10 cellular contexts compared by ENCODE assay signal in the genomic region with DNA sequence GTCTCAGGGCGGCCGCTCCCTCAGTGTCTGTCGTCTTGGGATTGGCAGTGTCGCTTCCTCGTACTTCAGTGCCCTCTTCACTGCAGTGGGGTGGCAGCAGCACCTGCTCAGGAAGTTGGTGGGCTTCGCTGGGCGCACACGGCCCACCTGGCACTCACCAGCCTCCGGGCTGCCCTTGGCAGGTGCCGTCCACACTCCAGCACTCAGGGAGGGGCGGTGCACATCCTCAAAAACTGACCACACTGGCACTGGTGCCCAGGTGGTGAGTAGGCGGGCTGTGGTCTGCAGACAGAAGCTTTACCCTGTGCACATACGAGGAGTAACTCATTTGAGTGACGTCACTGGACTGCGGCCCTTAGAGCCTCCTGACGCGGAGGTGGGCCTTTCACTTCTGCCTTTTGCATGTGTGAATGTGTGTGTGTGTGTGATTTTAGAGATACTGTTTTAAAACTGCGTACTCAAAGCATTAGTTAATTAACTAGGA.
DNase-seq lines count a peak whose midpoint lies in the region; ATAC-seq and TF ChIP-seq lines count a peak whose summit lies in the region.
"Had no signal": no experiment of that assay in that cellular context is flagged by ENCODE, and none has a peak within 500 bp of the region (broad histone marks: within the 10 kb centered on the region; RNA-seq: fewer than 3 reads in every experiment).

No MANE protein-coding gene starts in this region.

- peaks cover 35% of the 10 kb centered on the region for H3K36me3 Mint-ChIP-seq in nephron progenitor cell (ENCODE audit: low read depth)
- peaks cover 24% of the 10 kb centered on the region for H3K36me3 Mint-ChIP-seq in activated T-helper 2 cell treated with anti-CD3 and anti-CD28 coated beads, Interferon-gamma antibody, Interleukin-2, Interleukin-4, amounts not matched to agents 10 μg/mL and 5 μg/mL and 100 μg/mL, durations not matched to agents 14 hours and 24 hours and 36 hours (ENCODE audit: low read depth)

- no peak overlapping the region for H3K4me3 Mint-ChIP-seq in nephron progenitor cell
- H3K4me3 Mint-ChIP-seq in activated T-helper 2 cell treated with anti-CD3 and anti-CD28 coated beads, Interferon-gamma antibody, Interleukin-2, Interleukin-4, amounts not matched to agents 10 μg/mL and 5 μg/mL and 100 μg/mL, durations not matched to agents 14 hours and 24 hours and 36 hours (ENCODE audit: low read depth), result no peak overlapping the region
- H3K4me3 Mint-ChIP-seq: activated T-helper 17 cell treated with anti-CD3 and anti-CD28 coated beads, Interleukin-2, amount 50 U/mL, for 72 hours had no signal

- TF ChIP-seq CTCF in nephron progenitor cell (IDR thresholded peaks at IDR 0.05), result no peak

- H3K27ac Mint-ChIP-seq in nephron progenitor cell, result peak overlapping the region; percentile 48
- H3K27ac Mint-ChIP-seq in activated T-helper 2 cell treated with anti-CD3 and anti-CD28 coated beads, Interferon-gamma antibody, Interleukin-2, Interleukin-4, amounts not matched to agents 10 μg/mL and 5 μg/mL and 100 μg/mL, durations not matched to agents 14 hours and 24 hours and 36 hours, result no peak overlapping the region
- H3K27ac Mint-ChIP-seq: activated T-helper 17 cell treated with anti-CD3 and anti-CD28 coated beads, Interleukin-2, amount 50 U/mL, for 72 hours had no signal

- DNase-seq in nephron progenitor cell, result no peak
- DNase-seq in midbrain (lab: John Stamatoyannopoulos, UW), result no peak
- no peak for DNase-seq in stimulated activated CD4-positive, alpha-beta T cell treated with anti-CD3 and anti-CD28 coated beads, Interleukin-4, amount 100 ng/mL, for 24 hours
- no peak for DNase-seq in activated T-helper 2 cell treated with anti-CD3 and anti-CD28 coated beads, Interferon-gamma antibody, Interleukin-2, Interleukin-4, amounts not matched to agents 10 μg/mL and 5 μg/mL and 100 μg/mL, durations not matched to agents 14 hours and 24 hours and 36 hours (ENCODE audit: low spot score)
- DNase-seq in SK-N-DZ (ENCODE audit: low spot score), result no peak
- DNase-seq: lower lobe of right lung had no signal

- peaks cover 3% of the 10 kb centered on the region for H3K4me1 Mint-ChIP-seq in nephron progenitor cell
- no peaks in the 10 kb centered on the region for H3K4me1 Mint-ChIP-seq in activated T-helper 2 cell treated with anti-CD3 and anti-CD28 coated beads, Interferon-gamma antibody, Interleukin-2, Interleukin-4, amounts not matched to agents 10 μg/mL and 5 μg/mL and 100 μg/mL, durations not matched to agents 14 hours and 24 hours and 36 hours (ENCODE audit: low read depth)

- ATAC-seq in GM18858 (IDR thresholded peaks at IDR 0.05; ENCODE audit: unreplicated experiment) (peak; percentile 64), GM21576 (IDR thresholded peaks at IDR 0.05; ENCODE audit: unreplicated experiment) (peak; percentile 65), HG03457 (IDR thresholded peaks at IDR 0.05; ENCODE audit: unreplicated experiment) (peak; percentile 47)
- ATAC-seq: activated T-helper 17 cell treated with anti-CD3 and anti-CD28 coated beads, Interleukin-2, amount 50 U/mL, for 72 hours had no signal

- no peaks in the 10 kb centered on the region for H3K27me3 Mint-ChIP-seq in nephron progenitor cell (ENCODE audit: low read depth, poor library complexity)
- no peaks in the 10 kb centered on the region for H3K27me3 Mint-ChIP-seq in activated T-helper 2 cell treated with anti-CD3 and anti-CD28 coated beads, Interferon-gamma antibody, Interleukin-2, Interleukin-4, amounts not matched to agents 10 μg/mL and 5 μg/mL and 100 μg/mL, durations not matched to agents 14 hours and 24 hours and 36 hours (ENCODE audit: low read depth)
- H3K27me3 Mint-ChIP-seq: activated T-helper 17 cell treated with anti-CD3 and anti-CD28 coated beads, Interleukin-2, amount 50 U/mL, for 72 hours had no signal

- no peaks in the 10 kb centered on the region for H3K9me3 Mint-ChIP-seq in nephron progenitor cell
- H3K9me3 Mint-ChIP-seq in activated T-helper 2 cell treated with anti-CD3 and anti-CD28 coated beads, Interferon-gamma antibody, Interleukin-2, Interleukin-4, amounts not matched to agents 10 μg/mL and 5 μg/mL and 100 μg/mL, durations not matched to agents 14 hours and 24 hours and 36 hours, result no peaks in the 10 kb centered on the region
- H3K9me3 Mint-ChIP-seq: activated T-helper 17 cell treated with anti-CD3 and anti-CD28 coated beads, Interleukin-2, amount 50 U/mL, for 72 hours had no signal

- intact Hi-C loops in activated T-helper 2 cell treated with anti-CD3 and anti-CD28 coated beads, Interferon-gamma antibody, Interleukin-2, Interleukin-4, amounts not matched to agents 10 μg/mL and 5 μg/mL and 100 μg/mL, durations not matched to agents 14 hours and 24 hours and 36 hours (cut with micrococcal nuclease), result no loop called here
